Comparison of ENCODE assay signal across 21 cellular contexts in genomic region chr4:92172203-92172602, GRCh38.
DNase-seq lines count a peak whose midpoint lies in the region; TF ChIP-seq lines count a peak whose summit lies in the region.
"Had no signal": no experiment of that assay in that cellular context is flagged by ENCODE, and none has a peak within 500 bp of the region (broad histone marks: within the 10 kb centered on the region; RNA-seq: fewer than 3 reads in every experiment).

No MANE protein-coding gene starts in this region.

- no peaks in the 10 kb centered on the region for H4K20me1 ChIP-seq in GM23248 (ENCODE audit: insufficient read depth)
- no peaks in the 10 kb centered on the region for H4K20me1 ChIP-seq in OCI-LY3 (ENCODE audit: insufficient read depth, low read length)
- no peaks in the 10 kb centered on the region for H4K20me1 ChIP-seq in osteoblast (ENCODE audit: insufficient read depth, low read length)

- no peaks in the 10 kb centered on the region for H3F3A ChIP-seq in GM23248 (ENCODE audit: insufficient read depth)

- no peak overlapping the region for H3K4me3 ChIP-seq in GM23248
- H3K4me3 ChIP-seq in OCI-LY3 (ENCODE audit: low read length), result no peak overlapping the region
- H3K4me3 ChIP-seq in osteoblast (ENCODE audit: insufficient read depth, low read length), result no peak overlapping the region
- H3K4me3 ChIP-seq: ascending aorta, GM12878 had no signal

- no peak overlapping the region for H3K9ac ChIP-seq in GM23248
- H3K9ac ChIP-seq in OCI-LY3 (ENCODE audit: low read length), result no peak overlapping the region

- in situ Hi-C loops in GM23248 (cut with MboI), result no loop called here

- peak; percentile 4 for DNase-seq in GM23248
- peak; percentile 23 for DNase-seq in cerebellar cortex (ENCODE audit: low spot score)
- no peak for DNase-seq in osteoblast (ENCODE audit: insufficient read length, low spot score, missing footprints)
- no peak for DNase-seq in T-helper 9 cell
- no peak for DNase-seq in DMS53 treated with DMSO at 0.1 percent for 48 hours (lab: John Stamatoyannopoulos, UW; ENCODE audit: unreplicated experiment)
- DNase-seq in AG08395 (ENCODE audit: low spot score), result no peak
- DNase-seq: activated CD4-positive, alpha-beta T cell treated with anti-CD3 and anti-CD28 coated beads, Interleukin-2, amount 50 U/mL, for 4 hours; activated naive CD4-positive, alpha-beta T cell treated with anti-CD3 and anti-CD28 coated beads, Interleukin-2, amount 10 ng/mL, durations not matched to agents 7 days and 5 days; activated T-cell treated with anti-CD3 and anti-CD28 coated beads, Interleukin-2, amount 50 U/mL, for 1 hour; Calu3; dermis blood vessel endothelial cell; GDM1; glutamatergic neuron; KBM-7; left ventricle myocardium superior; nucleus accumbens; stimulated activated CD4-positive, alpha-beta T cell treated with anti-CD3 and anti-CD28 coated beads, Interleukin-2, amount 100 ng/mL, for 24 hours; T-cell had no signal

- no peak overlapping the region for H3K27ac ChIP-seq in GM23248
- no peak overlapping the region for H3K27ac ChIP-seq in OCI-LY3 (ENCODE audit: low read length)
- H3K27ac ChIP-seq in osteoblast (ENCODE audit: low read depth, low read length), result no peak overlapping the region
- H3K27ac ChIP-seq: ascending aorta had no signal

- peak; percentile 40 for TF ChIP-seq CTCF in OCI-LY3 (IDR thresholded peaks at IDR 0.05; ENCODE audit: low read depth, low read length)
- TF ChIP-seq CTCF in osteoblast (IDR thresholded peaks at IDR 0.05; ENCODE audit: extremely low read depth, low read depth, low read length), result peak; percentile 24

- no peak overlapping the region for H2AFZ ChIP-seq in GM23248
- H2AFZ ChIP-seq in OCI-LY3 (ENCODE audit: low read depth, low read length), result no peak overlapping the region
- no peak overlapping the region for H2AFZ ChIP-seq in osteoblast (ENCODE audit: low read length)

- H3K79me2 ChIP-seq in GM23248 (ENCODE audit: insufficient read depth) (no peaks in the 10 kb centered on the region), OCI-LY3 (ENCODE audit: low read length) (no peaks in the 10 kb centered on the region), osteoblast (ENCODE audit: insufficient read depth, low read length) (no peaks in the 10 kb centered on the region)

- H3K9me3 ChIP-seq in GM23248 (ENCODE audit: low read depth) (no peaks in the 10 kb centered on the region), OCI-LY3 (ENCODE audit: insufficient read depth, low read length) (no peaks in the 10 kb centered on the region), osteoblast (ENCODE audit: low read depth, low read length) (no peaks in the 10 kb centered on the region)
- H3K9me3 ChIP-seq: ascending aorta had no signal

- H3K4me1 ChIP-seq in GM23248 (ENCODE audit: insufficient read depth), result no peaks in the 10 kb centered on the region
- no peaks in the 10 kb centered on the region for H3K4me1 ChIP-seq in OCI-LY3 (ENCODE audit: low read length)
- H3K4me1 ChIP-seq in osteoblast (ENCODE audit: insufficient read depth, low read length), result no peaks in the 10 kb centered on the region
- H3K4me1 ChIP-seq: ascending aorta had no signal

- H3K27me3 ChIP-seq in GM23248 (replicated peaks; ENCODE audit: insufficient read depth), result peaks cover 9% of the 10 kb centered on the region; the same call in 1 of the 2 replicates
- H3K27me3 ChIP-seq in OCI-LY3 (ENCODE audit: low read depth, low read length), result no peaks in the 10 kb centered on the region
- H3K27me3 ChIP-seq in osteoblast (ENCODE audit: insufficient read depth, low read length), result no peaks in the 10 kb centered on the region
- H3K27me3 ChIP-seq: ascending aorta had no signal

- H3K9me2 ChIP-seq in GM23248 (ENCODE audit: insufficient read depth), result 0 out of 2 replicates have a peak, but pooled peaks cover 6% of the 10 kb centered on the region

- H3K4me2 ChIP-seq in GM23248 (ENCODE audit: unreplicated experiment) (no peak overlapping the region), OCI-LY3 (ENCODE audit: low read length) (no peak overlapping the region), osteoblast (ENCODE audit: insufficient read depth, low read length) (no peak overlapping the region)

- 33 to 40% methylated on average over 1 of the region's 1 CpG for WGBS in GM23248 (ENCODE audit: low coverage in 1 of 2, low lambda C conversion rate in 2 of 2, missing lambda C conversion rate in 2 of 2), 2 experiments

- no peaks in the 10 kb centered on the region for H3K36me3 ChIP-seq in GM23248 (ENCODE audit: low read depth)
- no peaks in the 10 kb centered on the region for H3K36me3 ChIP-seq in OCI-LY3 (replicated peaks; ENCODE audit: low read depth, low read length)
- no peaks in the 10 kb centered on the region for H3K36me3 ChIP-seq in osteoblast (ENCODE audit: insufficient read depth, low read length)
- H3K36me3 ChIP-seq: ascending aorta had no signal

Comparison
In these comparisons a context has a peak if more than half of its experiments do, and no peak if none do; other contexts are left out.
1. DNase-seq: peak in GM23248 (single experiment) and cerebellar cortex (single experiment); none in osteoblast (single experiment), T-helper 9 cell (single experiment), DMS53 treated with DMSO at 0.1 percent for 48 hours (single experiment) and AG08395 (single experiment).